ENCODE assay signal across 1 cellular context in genomic region chr6:125100018-125100652, GRCh38.
TF ChIP-seq lines count a peak whose summit lies in the region.

No MANE protein-coding gene starts in this region.

TF ChIP-seq in K562, 482 proteins besides CTCF, POLR2A, EP300 and RAD21 (continued from another document):
- TF ChIP-seq BHLHE40 (IDR thresholded peaks at IDR 0.05; ENCODE audit: low read length) (no peak), CEBPG (CRISPR knock-in tag; IDR thresholded peaks at IDR 0.05) (peak; percentile 35; the same call in 1 of the 2 replicates), CEBPG (tag; conservative IDR thresholded peaks at IDR 0.05 in 1 of 2, IDR thresholded peaks at IDR 0.05 in 1 of 2) (peak; percentile 49 to 67; a peak in 3 of 4 replicates), RCOR1 (IDR thresholded peaks at IDR 0.05; ENCODE audit: borderline replicate concordance in 1 of 2, low read depth in 2 of 2, low read length in 2 of 2) (peak in 1 of 2 experiments; percentile 49; a peak in 2 of 4 replicates), SMARCE1 (IDR thresholded peaks at IDR 0.05) (0 out of 2 replicates have a peak, but pooled peaks have one; percentile 7), HDAC2 (IDR thresholded peaks at IDR 0.05) (peak; percentile 53; the same call in 1 of the 2 replicates), CEBPB (tag; IDR thresholded peaks at IDR 0.05) (peak; percentile 70), ADNP (tag; IDR thresholded peaks at IDR 0.05) (peak; percentile 64; the same call in 1 of the 2 replicates), AFF1 (IDR thresholded peaks at IDR 0.05; ENCODE audit: low read depth in 1 of 2, partially characterized antibody in 2 of 2) (peak in 1 of 2 experiments; percentile 3)
